20 cellular contexts compared by ENCODE assay signal in genomic region chr1:151882918-151883317, GRCh38. TPM values are rescaled to one million over a fixed set of nuclear protein-coding genes. Genes with fewer than 3 reads are reported as not detected.
"Had no signal": no experiment of that assay in that cellular context is flagged by ENCODE, and none has a peak within 500 bp of the region (broad histone marks: within the 10 kb centered on the region; RNA-seq: fewer than 3 reads in every experiment).

No MANE protein-coding gene starts in this region.

RNA-seq across cellular contexts. Expression of gene THEM5, which starts 29.4 kb away (rescaled TPM):
- total RNA-seq: naive thymus-derived CD4-positive, alpha-beta T cell; occipital lobe; osteoblast; ovary; prostate gland; pulmonary artery endothelial cell; right atrium auricular region; sciatic nerve; stomach; subcutaneous adipose tissue; temporal lobe; thoracic aorta; thyroid gland; tibial nerve; upper lobe of left lung; ureter had no signal
- polyA plus RNA-seq: naive thymus-derived CD4-positive, alpha-beta T cell; neural cell; spleen; stomach had no signal

RNA-seq across cellular contexts. Expression of gene C2CD4D, which starts 43.3 kb away (rescaled TPM):
- total RNA-seq: osteoblast, right atrium auricular region, smooth muscle cell, temporal lobe, thoracic aorta, vagina had no signal
- polyA plus RNA-seq: neural cell, smooth muscle cell had no signal

RNA-seq across cellular contexts. Expression of gene RORC, which starts 51.3 kb away (rescaled TPM):
- total RNA-seq: osteoblast, pulmonary artery endothelial cell, smooth muscle cell, thoracic aorta had no signal
- polyA plus RNA-seq: smooth muscle cell had no signal
